1 cellular context compared by ENCODE assay signal in the genomic region with DNA sequence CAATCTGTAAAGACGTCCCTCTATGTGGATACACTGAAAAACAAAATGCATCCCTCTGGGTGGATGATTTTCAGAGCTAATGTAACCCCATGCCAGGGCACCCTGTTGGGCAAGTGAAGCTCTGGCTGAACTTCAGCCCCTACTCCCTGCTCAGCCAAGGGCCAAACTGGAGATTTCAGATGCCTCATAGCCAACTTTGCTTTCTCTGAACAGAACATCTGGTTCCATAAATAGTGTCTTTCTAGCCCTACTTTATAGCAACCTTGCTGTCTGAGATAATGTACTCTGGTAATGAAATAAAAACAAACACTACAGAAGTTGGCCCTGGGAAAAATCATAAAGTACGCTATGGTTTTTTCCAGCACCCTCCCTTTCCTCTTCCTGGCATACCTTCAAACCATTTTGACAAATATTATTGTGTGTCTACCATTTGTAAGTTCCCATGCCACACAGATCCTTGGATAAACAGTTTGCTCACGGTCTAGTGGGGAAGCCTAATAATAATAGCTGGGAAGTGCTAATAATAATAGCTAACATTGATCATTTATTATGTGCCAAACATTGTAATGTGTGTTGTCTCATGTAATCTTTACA.
TF ChIP-seq lines count a peak whose summit lies in the region.

No MANE protein-coding gene starts in this region.

TF ChIP-seq in WTC11, 78 proteins besides CTCF, POLR2A, EP300 and RAD21 (continued from another document):
- TF ChIP-seq, protein P1, sequence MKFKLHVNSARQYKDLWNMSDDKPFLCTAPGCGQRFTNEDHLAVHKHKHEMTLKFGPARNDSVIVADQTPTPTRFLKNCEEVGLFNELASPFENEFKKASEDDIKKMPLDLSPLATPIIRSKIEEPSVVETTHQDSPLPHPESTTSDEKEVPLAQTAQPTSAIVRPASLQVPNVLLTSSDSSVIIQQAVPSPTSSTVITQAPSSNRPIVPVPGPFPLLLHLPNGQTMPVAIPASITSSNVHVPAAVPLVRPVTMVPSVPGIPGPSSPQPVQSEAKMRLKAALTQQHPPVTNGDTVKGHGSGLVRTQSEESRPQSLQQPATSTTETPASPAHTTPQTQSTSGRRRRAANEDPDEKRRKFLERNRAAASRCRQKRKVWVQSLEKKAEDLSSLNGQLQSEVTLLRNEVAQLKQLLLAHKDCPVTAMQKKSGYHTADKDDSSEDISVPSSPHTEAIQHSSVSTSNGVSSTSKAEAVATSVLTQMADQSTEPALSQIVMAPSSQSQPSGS (CRISPR knock-in tag; IDR thresholded peaks at IDR 0.05; ENCODE audit: borderline replicate concordance, low read depth) = no peak
- no peak for TF ChIP-seq ZNF219 (CRISPR knock-in tag; IDR thresholded peaks at IDR 0.05; ENCODE audit: borderline replicate concordance)
- TF ChIP-seq TEAD1 (CRISPR knock-in tag; IDR thresholded peaks at IDR 0.05) = no peak
- TF ChIP-seq, protein P2, sequence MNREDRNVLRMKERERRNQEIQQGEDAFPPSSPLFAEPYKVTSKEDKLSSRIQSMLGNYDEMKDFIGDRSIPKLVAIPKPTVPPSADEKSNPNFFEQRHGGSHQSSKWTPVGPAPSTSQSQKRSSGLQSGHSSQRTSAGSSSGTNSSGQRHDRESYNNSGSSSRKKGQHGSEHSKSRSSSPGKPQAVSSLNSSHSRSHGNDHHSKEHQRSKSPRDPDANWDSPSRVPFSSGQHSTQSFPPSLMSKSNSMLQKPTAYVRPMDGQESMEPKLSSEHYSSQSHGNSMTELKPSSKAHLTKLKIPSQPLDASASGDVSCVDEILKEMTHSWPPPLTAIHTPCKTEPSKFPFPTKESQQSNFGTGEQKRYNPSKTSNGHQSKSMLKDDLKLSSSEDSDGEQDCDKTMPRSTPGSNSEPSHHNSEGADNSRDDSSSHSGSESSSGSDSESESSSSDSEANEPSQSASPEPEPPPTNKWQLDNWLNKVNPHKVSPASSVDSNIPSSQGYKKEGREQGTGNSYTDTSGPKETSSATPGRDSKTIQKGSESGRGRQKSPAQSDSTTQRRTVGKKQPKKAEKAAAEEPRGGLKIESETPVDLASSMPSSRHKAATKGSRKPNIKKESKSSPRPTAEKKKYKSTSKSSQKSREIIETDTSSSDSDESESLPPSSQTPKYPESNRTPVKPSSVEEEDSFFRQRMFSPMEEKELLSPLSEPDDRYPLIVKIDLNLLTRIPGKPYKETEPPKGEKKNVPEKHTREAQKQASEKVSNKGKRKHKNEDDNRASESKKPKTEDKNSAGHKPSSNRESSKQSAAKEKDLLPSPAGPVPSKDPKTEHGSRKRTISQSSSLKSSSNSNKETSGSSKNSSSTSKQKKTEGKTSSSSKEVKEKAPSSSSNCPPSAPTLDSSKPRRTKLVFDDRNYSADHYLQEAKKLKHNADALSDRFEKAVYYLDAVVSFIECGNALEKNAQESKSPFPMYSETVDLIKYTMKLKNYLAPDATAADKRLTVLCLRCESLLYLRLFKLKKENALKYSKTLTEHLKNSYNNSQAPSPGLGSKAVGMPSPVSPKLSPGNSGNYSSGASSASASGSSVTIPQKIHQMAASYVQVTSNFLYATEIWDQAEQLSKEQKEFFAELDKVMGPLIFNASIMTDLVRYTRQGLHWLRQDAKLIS (CRISPR knock-in tag; IDR thresholded peaks at IDR 0.05; ENCODE audit: borderline replicate concordance) = no peak
- no peak for TF ChIP-seq ZNF396 (CRISPR knock-in tag; IDR thresholded peaks at IDR 0.05; ENCODE audit: borderline replicate concordance)
- TF ChIP-seq ZBTB21 (CRISPR knock-in tag; IDR thresholded peaks at IDR 0.05; ENCODE audit: borderline replicate concordance) = no peak
- no peak for TF ChIP-seq ETV6 (CRISPR knock-in tag; IDR thresholded peaks at IDR 0.05)
- no peak for TF ChIP-seq KAT7 (CRISPR knock-in tag; IDR thresholded peaks at IDR 0.05; ENCODE audit: borderline replicate concordance)
- TF ChIP-seq NFATC4 (CRISPR knock-in tag; IDR thresholded peaks at IDR 0.05) = no peak
- no peak for TF ChIP-seq ATF1 (CRISPR knock-in tag; IDR thresholded peaks at IDR 0.05)
- TF ChIP-seq, protein P3, sequence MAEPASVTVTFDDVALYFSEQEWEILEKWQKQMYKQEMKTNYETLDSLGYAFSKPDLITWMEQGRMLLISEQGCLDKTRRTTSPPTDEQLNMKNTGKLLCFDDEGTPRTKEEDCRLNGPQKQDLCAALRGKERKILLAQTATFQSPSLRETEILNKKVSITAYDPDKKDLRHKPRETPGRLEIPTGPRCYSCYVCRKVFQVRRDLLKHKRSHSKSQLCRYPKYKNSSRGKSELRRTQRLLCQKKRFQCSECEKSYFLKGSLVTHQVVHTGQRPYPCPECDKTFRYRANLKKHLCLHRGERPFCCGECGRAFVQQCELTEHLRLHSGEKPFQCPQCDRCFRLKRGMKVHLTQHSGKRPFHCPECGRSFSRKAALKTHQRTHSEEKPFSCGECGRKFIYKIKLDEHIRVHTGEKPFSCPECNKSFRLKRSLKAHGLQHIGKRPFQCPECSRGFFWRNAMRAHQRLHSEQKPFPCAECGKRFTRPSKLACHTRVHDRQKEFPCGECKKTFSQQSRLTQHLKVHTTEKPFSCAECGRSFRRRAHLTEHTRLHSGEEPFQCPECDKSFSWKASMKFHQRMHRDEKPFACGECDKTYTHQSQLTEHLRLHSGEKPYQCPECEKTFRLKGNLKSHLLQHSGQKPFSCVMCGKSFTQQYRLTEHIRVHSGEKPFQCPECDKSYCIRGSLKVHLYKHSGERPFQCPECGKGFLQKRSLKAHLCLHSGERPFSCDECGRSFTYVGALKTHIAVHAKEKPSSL (CRISPR knock-in tag; conservative IDR thresholded peaks at IDR 0.05) = no peak
- no peak for TF ChIP-seq NR1H2 (CRISPR knock-in tag; IDR thresholded peaks at IDR 0.05)
